17 cellular contexts compared by ENCODE assay signal in genomic region chr15:40796041-40796440, GRCh38. TPM values are rescaled to one million over a fixed set of nuclear protein-coding genes. Genes with fewer than 3 reads are reported as not detected.
"Had no signal": no experiment of that assay in that cellular context is flagged by ENCODE, and none has a peak within 500 bp of the region (broad histone marks: within the 10 kb centered on the region; RNA-seq: fewer than 3 reads in every experiment).

No MANE protein-coding gene starts in this region.

- H3K9me3 Mint-ChIP-seq: activated CD4-positive, alpha-beta memory T cell treated with anti-CD3 and anti-CD28 coated beads, Interleukin-2, amount 10 ng/mL, durations not matched to agents 7 days and 5 days; activated naive CD8-positive, alpha-beta T cell treated with anti-CD3 and anti-CD28 coated beads, Interleukin-2, amount 50 U/mL, for 24 hours; activated T-cell treated with anti-CD3 and anti-CD28 coated beads, Interleukin-2, amount 50 U/mL, for 72 hours; natural killer cell treated with Interleukin-12 subunit alpha and Interleukin-12 subunit beta and Interleukin-15 and Interleukin-18, amount 100 ng/mL, for 72 hours had no signal

- H3K36me3 ChIP-seq: thyroid gland had no signal

- H3K27me3 ChIP-seq: ascending aorta, thyroid gland, vagina had no signal

- H3K4me3 ChIP-seq: ascending aorta, psoas muscle, thyroid gland, vagina had no signal

- FAIRE-seq: colon had no signal

- DNase-seq: activated CD4-positive, alpha-beta memory T cell treated with anti-CD3 and anti-CD28 coated beads, Interleukin-2, amount 10 ng/mL, durations not matched to agents 7 days and 5 days; activated CD4-positive, alpha-beta T cell treated with anti-CD3 and anti-CD28 coated beads for 36 hours; activated naive CD4-positive, alpha-beta T cell; activated naive CD8-positive, alpha-beta T cell treated with anti-CD3 and anti-CD28 coated beads, Interleukin-2, amount 50 U/mL, for 24 hours; activated T-cell treated with anti-CD3 and anti-CD28 coated beads, Interleukin-2, amount 50 U/mL, for 72 hours; effector CD8-positive, alpha-beta T cell; hypothalamus; stimulated activated CD4-positive, alpha-beta T cell treated with anti-CD3 and anti-CD28 coated beads, Interleukin-4, amount 100 ng/mL, for 24 hours; T1000; thyroid gland had no signal

- H3K27ac ChIP-seq: ascending aorta, thyroid gland, vagina had no signal

- H3K4me1 ChIP-seq: ascending aorta had no signal

- H3K27me3 Mint-ChIP-seq: activated CD4-positive, alpha-beta memory T cell treated with anti-CD3 and anti-CD28 coated beads, Interleukin-2, amount 10 ng/mL, durations not matched to agents 7 days and 5 days; activated CD4-positive, alpha-beta T cell treated with anti-CD3 and anti-CD28 coated beads for 36 hours; activated naive CD8-positive, alpha-beta T cell treated with anti-CD3 and anti-CD28 coated beads, Interleukin-2, amount 50 U/mL, for 24 hours; natural killer cell treated with Interleukin-12 subunit alpha and Interleukin-12 subunit beta and Interleukin-15 and Interleukin-18, amount 100 ng/mL, for 72 hours had no signal

- H3K4me3 Mint-ChIP-seq: activated CD4-positive, alpha-beta memory T cell treated with anti-CD3 and anti-CD28 coated beads, Interleukin-2, amount 10 ng/mL, durations not matched to agents 7 days and 5 days; activated CD4-positive, alpha-beta T cell treated with anti-CD3 and anti-CD28 coated beads for 36 hours; activated naive CD8-positive, alpha-beta T cell treated with anti-CD3 and anti-CD28 coated beads, Interleukin-2, amount 50 U/mL, for 24 hours; activated T-cell treated with anti-CD3 and anti-CD28 coated beads, Interleukin-2, amount 50 U/mL, for 72 hours; natural killer cell treated with Interleukin-12 subunit alpha and Interleukin-12 subunit beta and Interleukin-15 and Interleukin-18, amount 100 ng/mL, for 72 hours had no signal

- H3K9me3 ChIP-seq: ascending aorta, psoas muscle, thyroid gland, vagina had no signal

- H3K27ac Mint-ChIP-seq: activated CD4-positive, alpha-beta memory T cell treated with anti-CD3 and anti-CD28 coated beads, Interleukin-2, amount 10 ng/mL, durations not matched to agents 7 days and 5 days; activated CD4-positive, alpha-beta T cell treated with anti-CD3 and anti-CD28 coated beads for 36 hours; activated naive CD8-positive, alpha-beta T cell treated with anti-CD3 and anti-CD28 coated beads, Interleukin-2, amount 50 U/mL, for 24 hours; activated T-cell treated with anti-CD3 and anti-CD28 coated beads, Interleukin-2, amount 50 U/mL, for 72 hours; natural killer cell treated with Interleukin-12 subunit alpha and Interleukin-12 subunit beta and Interleukin-15 and Interleukin-18, amount 100 ng/mL, for 72 hours had no signal

- ATAC-seq: activated CD4-positive, alpha-beta T cell treated with anti-CD3 and anti-CD28 coated beads for 36 hours; activated naive CD8-positive, alpha-beta T cell treated with anti-CD3 and anti-CD28 coated beads, Interleukin-2, amount 50 U/mL, for 24 hours; activated T-cell treated with anti-CD3 and anti-CD28 coated beads, Interleukin-2, amount 50 U/mL, for 72 hours; natural killer cell treated with Interleukin-12 subunit alpha and Interleukin-12 subunit beta and Interleukin-15 and Interleukin-18, amount 100 ng/mL, for 72 hours; psoas muscle had no signal

RNA-seq across cellular contexts. Expression of gene C15orf62, which starts 26.3 kb away (rescaled TPM):
- total RNA-seq: ascending aorta, psoas muscle had no signal

RNA-seq across cellular contexts. Expression of gene PPP1R14D, which starts 32.5 kb away (rescaled TPM):
- total RNA-seq: activated CD4-positive, alpha-beta memory T cell treated with anti-CD3 and anti-CD28 coated beads, Interleukin-2, amount 10 ng/mL, durations not matched to agents 7 days and 5 days; activated CD4-positive, alpha-beta T cell treated with anti-CD3 and anti-CD28 coated beads for 36 hours; activated T-cell treated with anti-CD3 and anti-CD28 coated beads, Interleukin-2, amount 50 U/mL, for 72 hours; ascending aorta; epithelial cell of proximal tubule; natural killer cell treated with Interleukin-12 subunit alpha and Interleukin-12 subunit beta and Interleukin-15 and Interleukin-18, amount 100 ng/mL, for 72 hours; omental fat pad; psoas muscle; thyroid gland; vagina had no signal
- polyA plus RNA-seq: psoas muscle had no signal
